In the genomic region with DNA sequence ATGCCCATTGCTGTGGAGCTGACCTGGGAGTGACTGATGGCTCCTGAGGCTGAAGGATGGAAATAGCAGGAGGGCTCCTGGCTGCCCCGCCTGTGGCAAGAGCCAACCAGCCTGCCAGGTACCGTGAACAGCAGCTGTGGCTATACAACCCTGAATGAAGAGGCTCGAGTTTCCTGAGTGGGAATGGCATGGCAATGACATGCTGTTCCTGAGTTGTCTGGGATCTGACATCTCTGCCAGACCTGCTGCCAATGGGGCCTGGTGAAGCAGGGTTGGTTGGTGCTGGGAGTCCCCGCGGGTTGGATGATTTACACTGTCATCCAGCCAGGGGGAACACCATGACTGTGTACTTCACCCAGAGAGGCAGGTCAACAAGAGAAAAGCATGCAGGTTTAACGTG, we compare ENCODE assay signal across 37 cellular contexts. TPM values are rescaled to one million over a fixed set of nuclear protein-coding genes. Genes with fewer than 3 reads are reported as not detected.
"Had no signal": no experiment of that assay in that cellular context is flagged by ENCODE, and none has a peak within 500 bp of the region (broad histone marks: within the 10 kb centered on the region; RNA-seq: fewer than 3 reads in every experiment).

No MANE protein-coding gene starts in this region.

- H3K27me3 ChIP-seq: adrenal gland, ascending aorta, brain microvascular endothelial cell, colonic mucosa, dorsolateral prefrontal cortex, spleen, uterus had no signal

- FAIRE-seq: endothelial cell of umbilical vein, TTC549 had no signal

- H3K36me3 Mint-ChIP-seq: activated CD8-positive, alpha-beta memory T cell treated with anti-CD3 and anti-CD28 coated beads, Interleukin-2, amount 10 ng/mL, durations not matched to agents 7 days and 5 days; activated naive CD4-positive, alpha-beta T cell treated with anti-CD3 and anti-CD28 coated beads, Interleukin-2, amount 50 U/mL, for 72 hours; naive thymus-derived CD4-positive, alpha-beta T cell; T-cell had no signal

- H3K4me3 Mint-ChIP-seq: activated CD4-positive, alpha-beta T cell treated with anti-CD3 and anti-CD28 coated beads, Interleukin-2, amount 10 ng/mL, durations not matched to agents 7 days and 5 days; activated CD8-positive, alpha-beta memory T cell treated with anti-CD3 and anti-CD28 coated beads, Interleukin-2, amount 10 ng/mL, durations not matched to agents 7 days and 5 days; activated CD8-positive, alpha-beta T cell treated with anti-CD3 and anti-CD28 coated beads for 36 hours; central memory CD8-positive, alpha-beta T cell; effector memory CD8-positive, alpha-beta T cell; naive thymus-derived CD4-positive, alpha-beta T cell; neural crest cell; stimulated activated naive CD8-positive, alpha-beta T cell treated with anti-CD3 and anti-CD28 coated beads, Interleukin-15, Interleukin-2, amounts not matched to agents 100 ng/mL and 50 ng/mL, for 24 hours; T-cell; T-helper 2 cell treated with Interferon-gamma antibody and Interleukin-4, amounts not matched to agents 5 μg/mL and 100 μg/mL, for 36 hours had no signal

- H3K36me3 ChIP-seq: adrenal gland, ascending aorta, brain microvascular endothelial cell, colonic mucosa, spleen, uterus, WERI-Rb-1 had no signal

- H3K9me3 ChIP-seq: adrenal gland, ascending aorta, colonic mucosa, spleen, uterus had no signal

- H3K27me3 Mint-ChIP-seq: activated CD8-positive, alpha-beta T cell treated with anti-CD3 and anti-CD28 coated beads for 36 hours; stimulated activated naive CD8-positive, alpha-beta T cell treated with anti-CD3 and anti-CD28 coated beads, Interleukin-15, Interleukin-2, amounts not matched to agents 100 ng/mL and 50 ng/mL, for 24 hours had no signal

- H3K9me3 Mint-ChIP-seq: activated CD4-positive, alpha-beta T cell treated with anti-CD3 and anti-CD28 coated beads, Interleukin-2, amount 10 ng/mL, durations not matched to agents 7 days and 5 days; activated CD8-positive, alpha-beta T cell treated with anti-CD3 and anti-CD28 coated beads for 36 hours; activated naive CD4-positive, alpha-beta T cell treated with anti-CD3 and anti-CD28 coated beads, Interleukin-2, amount 50 U/mL, for 72 hours; central memory CD8-positive, alpha-beta T cell; effector memory CD8-positive, alpha-beta T cell; naive thymus-derived CD4-positive, alpha-beta T cell; neural crest cell; stimulated activated naive CD8-positive, alpha-beta T cell treated with anti-CD3 and anti-CD28 coated beads, Interleukin-15, Interleukin-2, amounts not matched to agents 100 ng/mL and 50 ng/mL, for 24 hours; T-cell; T-helper 2 cell treated with Interferon-gamma antibody and Interleukin-4, amounts not matched to agents 5 μg/mL and 100 μg/mL, for 36 hours had no signal

- H3K27ac ChIP-seq: adrenal gland, ascending aorta, brain microvascular endothelial cell, colonic mucosa, dorsolateral prefrontal cortex, spleen, uterus, WERI-Rb-1 had no signal

- ATAC-seq: activated CD8-positive, alpha-beta memory T cell treated with anti-CD3 and anti-CD28 coated beads, Interleukin-2, amount 10 ng/mL, durations not matched to agents 7 days and 5 days; activated CD8-positive, alpha-beta T cell treated with anti-CD3 and anti-CD28 coated beads for 36 hours; activated naive CD4-positive, alpha-beta T cell treated with anti-CD3 and anti-CD28 coated beads, Interleukin-2, amount 50 U/mL, for 72 hours; effector memory CD8-positive, alpha-beta T cell; esophagus mucosa; left colon; naive thymus-derived CD4-positive, alpha-beta T cell; T-cell had no signal

- H3K4me1 ChIP-seq: adrenal gland, ascending aorta, colonic mucosa, uterus had no signal

- H3K4me3 ChIP-seq: adrenal gland, ascending aorta, colonic mucosa, dorsolateral prefrontal cortex, lung, spleen, uterus had no signal

- H3K4me1 Mint-ChIP-seq: activated CD4-positive, alpha-beta T cell treated with anti-CD3 and anti-CD28 coated beads, Interleukin-2, amount 10 ng/mL, durations not matched to agents 7 days and 5 days; activated CD8-positive, alpha-beta memory T cell treated with anti-CD3 and anti-CD28 coated beads, Interleukin-2, amount 10 ng/mL, durations not matched to agents 7 days and 5 days; naive thymus-derived CD4-positive, alpha-beta T cell; neural crest cell had no signal

- H3K27ac Mint-ChIP-seq: activated CD4-positive, alpha-beta T cell treated with anti-CD3 and anti-CD28 coated beads, Interleukin-2, amount 10 ng/mL, durations not matched to agents 7 days and 5 days; activated CD8-positive, alpha-beta memory T cell treated with anti-CD3 and anti-CD28 coated beads, Interleukin-2, amount 10 ng/mL, durations not matched to agents 7 days and 5 days; activated CD8-positive, alpha-beta T cell treated with anti-CD3 and anti-CD28 coated beads for 36 hours; activated naive CD4-positive, alpha-beta T cell treated with anti-CD3 and anti-CD28 coated beads, Interleukin-2, amount 50 U/mL, for 72 hours; effector memory CD8-positive, alpha-beta T cell; naive thymus-derived CD4-positive, alpha-beta T cell; stimulated activated naive CD8-positive, alpha-beta T cell treated with anti-CD3 and anti-CD28 coated beads, Interleukin-15, Interleukin-2, amounts not matched to agents 100 ng/mL and 50 ng/mL, for 24 hours; T-cell; T-helper 2 cell treated with Interferon-gamma antibody and Interleukin-4, amounts not matched to agents 5 μg/mL and 100 μg/mL, for 36 hours had no signal

- DNase-seq: activated CD4-positive, alpha-beta T cell treated with anti-CD3 and anti-CD28 coated beads, Interleukin-2, amount 10 ng/mL, durations not matched to agents 7 days and 5 days; activated CD4-positive, CD25-positive, alpha-beta regulatory T cell treated with anti-CD3 and anti-CD28 coated beads, Interleukin-2, amount 50 U/mL, for 72 hours; activated CD8-positive, alpha-beta memory T cell treated with anti-CD3 and anti-CD28 coated beads, Interleukin-2, amount 10 ng/mL, durations not matched to agents 7 days and 5 days; activated CD8-positive, alpha-beta T cell treated with anti-CD3 and anti-CD28 coated beads for 36 hours; activated T-cell treated with anti-CD3 and anti-CD28 coated beads for 4 hours; adrenal gland; brain microvascular endothelial cell; colonic mucosa; dorsolateral prefrontal cortex; effector memory CD8-positive, alpha-beta T cell; foreskin melanocyte; head of caudate nucleus; islet precursor cell; left colon; naive thymus-derived CD4-positive, alpha-beta T cell; posterior cingulate gyrus; spleen; stimulated activated CD4-positive, alpha-beta T cell treated with anti-CD3 and anti-CD28 coated beads, Interleukin-4, amount 100 ng/mL, for 1 hour; T-cell; trophoblast cell; uterus; WERI-Rb-1 had no signal

RNA-seq across cellular contexts. Expression of gene LRRC10, which starts 31.8 kb away (rescaled TPM):
- total RNA-seq: activated CD4-positive, alpha-beta T cell treated with anti-CD3 and anti-CD28 coated beads, Interleukin-2, amount 10 ng/mL, durations not matched to agents 7 days and 5 days; activated CD8-positive, alpha-beta memory T cell treated with anti-CD3 and anti-CD28 coated beads, Interleukin-2, amount 10 ng/mL, durations not matched to agents 7 days and 5 days; activated CD8-positive, alpha-beta T cell treated with anti-CD3 and anti-CD28 coated beads for 36 hours; activated naive CD4-positive, alpha-beta T cell treated with anti-CD3 and anti-CD28 coated beads, Interleukin-2, amount 50 U/mL, for 72 hours; adrenal gland; ascending aorta; colonic mucosa; dorsolateral prefrontal cortex; endothelial cell of umbilical vein; esophagus mucosa; left colon; mesenteric fat pad; mucosa of gallbladder; naive thymus-derived CD4-positive, alpha-beta T cell; neural crest cell; omental fat pad; renal cortical epithelial cell; spleen; T-cell; temporal lobe; uterus had no signal
- polyA plus RNA-seq: adrenal gland; endothelial cell of umbilical vein; lung; naive thymus-derived CD4-positive, alpha-beta T cell; spleen had no signal

RNA-seq across cellular contexts. Expression of gene BEST3, which starts 56.6 kb away (rescaled TPM):
- total RNA-seq: activated CD4-positive, alpha-beta T cell treated with anti-CD3 and anti-CD28 coated beads, Interleukin-2, amount 10 ng/mL, durations not matched to agents 7 days and 5 days; activated CD8-positive, alpha-beta memory T cell treated with anti-CD3 and anti-CD28 coated beads, Interleukin-2, amount 10 ng/mL, durations not matched to agents 7 days and 5 days; activated CD8-positive, alpha-beta T cell treated with anti-CD3 and anti-CD28 coated beads for 36 hours; activated naive CD4-positive, alpha-beta T cell treated with anti-CD3 and anti-CD28 coated beads, Interleukin-2, amount 50 U/mL, for 72 hours; ascending aorta; colonic mucosa; esophagus mucosa; left colon; mesenteric fat pad; naive thymus-derived CD4-positive, alpha-beta T cell; neural crest cell; omental fat pad; T-cell had no signal
- polyA plus RNA-seq: naive thymus-derived CD4-positive, alpha-beta T cell; spleen had no signal
